ENCODE assay signal across 1 cellular context in genomic region chr15:76669521-76669920, GRCh38.
TF ChIP-seq lines count a peak whose summit lies in the region.

No MANE protein-coding gene starts in this region.

TF ChIP-seq in A549, 52 proteins besides CTCF, POLR2A, EP300 and RAD21 (continued from another document):
- no peak for TF ChIP-seq EHF (CRISPR knock-in tag; IDR thresholded peaks at IDR 0.05)
- TF ChIP-seq EHMT2 (IDR thresholded peaks at IDR 0.05; ENCODE audit: low read depth) = no peak
- TF ChIP-seq NFE2L2 (conservative IDR thresholded peaks at IDR 0.05; ENCODE audit: low read length) = no peak
- TF ChIP-seq BCL3 (IDR thresholded peaks at IDR 0.05) = no peak
- TF ChIP-seq, protein P1, sequence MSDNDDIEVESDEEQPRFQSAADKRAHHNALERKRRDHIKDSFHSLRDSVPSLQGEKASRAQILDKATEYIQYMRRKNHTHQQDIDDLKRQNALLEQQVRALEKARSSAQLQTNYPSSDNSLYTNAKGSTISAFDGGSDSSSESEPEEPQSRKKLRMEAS (IDR thresholded peaks at IDR 0.05) = no peak
- no peak for TF ChIP-seq NPAS2 (CRISPR knock-in tag; IDR thresholded peaks at IDR 0.05; ENCODE audit: borderline replicate concordance)
